1 cellular context compared by ENCODE assay signal in genomic region chr7:151205749-151206148, GRCh38.
TF ChIP-seq lines count a peak whose summit lies in the region.

No MANE protein-coding gene starts in this region.

TF ChIP-seq in GM12878, 131 proteins besides CTCF, POLR2A, EP300 and RAD21:
- no peak for TF ChIP-seq POLR2AphosphoS5 (IDR thresholded peaks at IDR 0.05; ENCODE audit: low read length)
